In the genomic region with DNA sequence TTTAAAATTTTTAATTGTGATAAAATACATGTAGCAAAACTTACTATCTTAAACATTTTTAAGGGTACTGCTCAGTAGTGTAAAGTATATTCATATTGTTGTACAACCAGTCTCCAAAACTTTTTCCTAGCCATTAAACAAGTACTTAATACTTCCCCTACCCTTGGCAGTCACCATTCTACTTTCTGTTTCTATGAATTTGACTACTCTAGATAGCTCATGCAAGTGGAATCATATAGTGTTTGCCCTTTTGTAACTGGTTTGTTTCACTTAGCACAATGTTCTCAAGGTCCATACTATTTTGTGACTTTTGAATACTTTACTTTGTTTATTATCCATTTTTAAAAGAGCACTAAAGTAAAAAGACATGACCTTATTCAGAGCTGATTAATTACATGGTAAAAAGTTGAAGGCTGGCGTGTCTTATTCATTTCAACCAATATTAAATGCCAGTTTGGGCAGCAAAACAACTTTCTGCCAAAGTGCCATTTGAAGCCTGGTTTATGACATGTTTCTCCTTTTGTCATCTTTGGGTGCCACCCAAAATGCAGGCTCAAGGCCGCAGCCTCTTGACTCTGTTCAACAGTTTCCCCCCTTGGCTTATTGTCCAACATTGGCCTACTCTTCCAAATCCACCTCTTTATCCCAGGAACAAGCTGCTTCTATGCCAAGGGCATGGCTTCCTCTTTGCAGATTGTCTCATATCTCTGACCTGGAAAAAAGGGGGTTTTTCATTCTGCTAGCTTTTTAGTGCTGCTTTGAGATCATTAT, we compare ENCODE assay signal across 8 cellular contexts. TPM values are rescaled to one million over a fixed set of nuclear protein-coding genes. Genes with fewer than 3 reads are reported as not detected.
A peak's percentile ranks its signal among the peaks of the same experiment; 100 is the strongest.
DNase-seq lines count a peak whose midpoint lies in the region; ATAC-seq, FAIRE-seq and TF ChIP-seq lines count a peak whose summit lies in the region.
"Not testable (repeated sequence)": the region's sequence is repeated elsewhere in the genome, so short reads cannot be mapped to it uniquely, and the experiment has no call there.

No MANE protein-coding gene starts in this region.

- TF ChIP-seq POLR2A in GM12891 (IDR thresholded peaks at IDR 0.05; ENCODE audit: low read depth, low read length); spleen (IDR thresholded peaks at IDR 0.05): not testable (repeated sequence)

- H3K27ac ChIP-seq in spleen: peak overlapping the region in 7 of 8 donors; percentile 6 to 72 (median 61)

- TF ChIP-seq CTCF in spleen (IDR thresholded peaks at IDR 0.05 in 8 of 11, conservative IDR thresholded peaks at IDR 0.05 in 3 of 11): not testable (repeated sequence)

- FAIRE-seq in GM12891 (lab: Jason Lieb, UNC): peak; percentile 55

- intact Hi-C loops in spleen (cut with DNase I; ENCODE audit: low total_unique reads): not testable (repeated sequence)

- H3K27me3 ChIP-seq in spleen (replicated peaks in 1 of 7): not testable (repeated sequence)

- peaks cover 0 to 18% (median 0%) of the 10 kb centered on the region in 6 donors for H3K4me1 ChIP-seq in spleen

- H3K4me3 ChIP-seq in spleen: not testable (repeated sequence)

- WGBS in spleen, 5 donors: 67 to 85% (median 79%) methylated on average over 2 of the region's 2 CpGs

- DNase-seq in GM12891 (ENCODE audit: insufficient read length, low spot score); spleen: not testable (repeated sequence)

- ATAC-seq in GM18867 (IDR thresholded peaks at IDR 0.05; ENCODE audit: unreplicated experiment) (peak; percentile 88), GM19372 (IDR thresholded peaks at IDR 0.05; ENCODE audit: low read depth, unreplicated experiment) (peak; percentile 74), GM21529 (IDR thresholded peaks at IDR 0.05; ENCODE audit: unreplicated experiment) (peak; percentile 55), HG02763 (IDR thresholded peaks at IDR 0.05; ENCODE audit: unreplicated experiment) (peak; percentile 74), HG03280 (IDR thresholded peaks at IDR 0.05; ENCODE audit: unreplicated experiment) (peak; percentile 62), HG03521 (IDR thresholded peaks at IDR 0.05; ENCODE audit: unreplicated experiment) (peak; percentile 56)

- not testable (repeated sequence) for H3K36me3 ChIP-seq in spleen

- H3K9me3 ChIP-seq in spleen: peaks cover 0 to 21% (median 12%) of the 10 kb centered on the region in 8 donors

RNA-seq across cellular contexts. Expression of a gene that starts 26.0 kb away (rescaled TPM):
- polyA plus RNA-seq in GM12891 (2012; ENCODE audit: low read depth, missing spikeins): 4.9 TPM
- 10 to 100 TPM in 5 of 7 donors, 1 to 10 TPM in 2; 9.4 to 13.3 (median 10.7) TPM for total RNA-seq in spleen
- 1 to 10 TPM; 2.6 to 4.6 (median 3.8) TPM for polyA plus RNA-seq in spleen
